Comparison of ENCODE assay signal across 29 cellular contexts in genomic region chr6:169041078-169041477, GRCh38.
"Had no signal": no experiment of that assay in that cellular context is flagged by ENCODE, and none has a peak within 500 bp of the region (broad histone marks: within the 10 kb centered on the region; RNA-seq: fewer than 3 reads in every experiment).

No MANE protein-coding gene starts in this region.

- H3K9ac ChIP-seq: neural progenitor cell, parathyroid adenoma had no signal

- H3K4me3 Mint-ChIP-seq: naive thymus-derived CD4-positive, alpha-beta T cell; natural killer cell; nephron; neural progenitor cell; stimulated activated memory B cell treated with anti-CD40 and anti-IgM and Interleukin-4, amounts not matched to agents 10 μg/mL and 1 μg/mL and 100 μg/mL, for 72 hours had no signal

- ATAC-seq: naive thymus-derived CD4-positive, alpha-beta T cell; psoas muscle; right cardiac atrium; right lobe of liver; stimulated activated memory B cell treated with anti-CD40 and anti-IgM and Interleukin-4, amounts not matched to agents 10 μg/mL and 1 μg/mL and 100 μg/mL, for 72 hours; stimulated activated naive CD8-positive, alpha-beta T cell treated with anti-CD3 and anti-CD28 coated beads, Interleukin-15, Interleukin-2, amounts not matched to agents 100 U/mL and 50 U/mL, for 24 hours had no signal

- H3K36me3 Mint-ChIP-seq: naive thymus-derived CD4-positive, alpha-beta T cell; neural progenitor cell; stimulated activated memory B cell treated with anti-CD40 and anti-IgM and Interleukin-4, amounts not matched to agents 10 μg/mL and 1 μg/mL and 100 μg/mL, for 72 hours had no signal

- H3K27me3 ChIP-seq: neural progenitor cell, neutrophil, ovary, right lobe of liver, sigmoid colon, stomach, thyroid gland, tibial nerve, upper lobe of left lung, uterus had no signal

- H3K9me3 ChIP-seq: neutrophil, ovary, right lobe of liver, sigmoid colon, thyroid gland, uterus had no signal

- H3K27me3 Mint-ChIP-seq: stimulated activated memory B cell treated with anti-CD40 and anti-IgM and Interleukin-4, amounts not matched to agents 10 μg/mL and 1 μg/mL and 100 μg/mL, for 72 hours had no signal

- H3K4me1 ChIP-seq: neural progenitor cell, parathyroid adenoma, right lobe of liver, thyroid gland, upper lobe of left lung, uterus had no signal

- DNase-seq: naive thymus-derived CD4-positive, alpha-beta T cell; natural killer cell; nucleus accumbens; ovary; posterior cingulate gyrus; psoas muscle; right cardiac atrium; right lobe of liver; sigmoid colon; small intestine; stimulated activated CD4-positive, alpha-beta T cell treated with anti-CD3 and anti-CD28 coated beads, Interleukin-15, amount 100 ng/mL, for 24 hours; stimulated activated CD4-positive, alpha-beta T cell treated with anti-CD3 and anti-CD28 coated beads, Interleukin-4, amount 100 ng/mL, for 1 hour; stimulated activated CD4-positive, alpha-beta T cell treated with anti-CD3 and anti-CD28 coated beads, Interleukin-4, amount 100 ng/mL, for 4 hours; stimulated activated CD8-positive, alpha-beta memory T cell treated with anti-CD3 and anti-CD28 coated beads, Interleukin-4, amount 100 ng/mL, for 48 hours; stimulated activated naive CD4-positive, alpha-beta T cell; stimulated activated naive CD8-positive, alpha-beta T cell treated with anti-CD3 and anti-CD28 coated beads, Interleukin-15, Interleukin-2, amounts not matched to agents 100 U/mL and 50 U/mL, for 24 hours; stomach; thyroid gland; trophoblast cell; upper lobe of left lung; uterus had no signal

- H3K27ac ChIP-seq: neural progenitor cell, neutrophil, ovary, parathyroid adenoma, psoas muscle, right lobe of liver, sigmoid colon, stomach, thoracic aorta, thyroid gland, tibial nerve, upper lobe of left lung, uterus had no signal

- H3K36me3 ChIP-seq: neural progenitor cell, neutrophil, ovary, right lobe of liver, sigmoid colon, stomach, thoracic aorta, thyroid gland, tibial nerve, upper lobe of left lung, uterus had no signal

- FAIRE-seq: small intestine had no signal

- H3K27ac Mint-ChIP-seq: naive thymus-derived CD4-positive, alpha-beta T cell; natural killer cell; neural progenitor cell; progenitor cell of endocrine pancreas; stimulated activated memory B cell treated with anti-CD40 and anti-IgM and Interleukin-4, amounts not matched to agents 10 μg/mL and 1 μg/mL and 100 μg/mL, for 72 hours had no signal

- H3K4me3 ChIP-seq: neural progenitor cell, ovary, psoas muscle, right lobe of liver, sigmoid colon, stomach, thoracic aorta, thyroid gland, tibial nerve, upper lobe of left lung, uterus had no signal

- H3K4me1 Mint-ChIP-seq: naive thymus-derived CD4-positive, alpha-beta T cell; natural killer cell; neural progenitor cell; stimulated activated memory B cell treated with anti-CD40 and anti-IgM and Interleukin-4, amounts not matched to agents 10 μg/mL and 1 μg/mL and 100 μg/mL, for 72 hours had no signal
